In the genomic region with DNA sequence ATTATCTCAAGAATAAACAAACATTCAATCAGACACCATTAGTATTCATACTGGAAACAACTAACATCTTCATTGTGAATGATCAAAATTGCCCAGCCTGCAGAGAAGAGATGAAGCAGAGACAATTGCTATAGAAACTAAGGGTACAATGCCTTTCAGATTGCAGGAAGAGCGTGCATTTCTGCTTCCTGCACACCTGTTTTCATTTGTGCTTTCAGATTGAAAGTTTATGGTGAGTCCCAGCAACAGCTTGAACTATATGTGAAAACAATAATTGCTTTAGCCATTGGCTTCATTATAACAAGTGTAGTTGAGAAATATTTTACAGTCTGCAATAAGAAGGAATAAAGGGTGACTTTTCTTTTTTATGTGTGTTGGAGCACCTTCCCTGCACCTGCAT, we compare ENCODE assay signal across 25 cellular contexts.
"Had no signal": no experiment of that assay in that cellular context is flagged by ENCODE, and none has a peak within 500 bp of the region (broad histone marks: within the 10 kb centered on the region; RNA-seq: fewer than 3 reads in every experiment).

No MANE protein-coding gene starts in this region.

- H3K27ac ChIP-seq: HL-60, KMS-11, RWPE1 had no signal

- H3K4me3 ChIP-seq: K562 had no signal

- DNase-seq: Kasumi-1; NCI-H1092; NCI-H1105 treated with DMSO at 0.1 percent for 48 hours; NCI-H1417 treated with DMSO at 0.1 percent for 48 hours; NCI-H146; NCI-H1694 treated with DMSO at 0.1 percent for 48 hours; NCI-H2081; NCI-H2107; NCI-H2171 treated with DMSO at 0.1 percent for 48 hours; NCI-H345; NCI-H446 treated with DMSO at 0.1 percent for 48 hours; NCI-H510A treated with DMSO at 0.1 percent for 48 hours; NCI-H526; NCI-H774; NK-92 treated with Interleukin-12 subunit alpha and Interleukin-12 subunit beta, amount 100 ng/mL, for 24 hours; PC-3; SHP77; SK-N-SH; SW 1271; T-helper 1 cell had no signal

- ATAC-seq: K562, Panc1, PC-3 had no signal

- H3K9me3 ChIP-seq: SK-N-SH had no signal
